Comparison of ENCODE assay signal across 13 cellular contexts in the genomic region with DNA sequence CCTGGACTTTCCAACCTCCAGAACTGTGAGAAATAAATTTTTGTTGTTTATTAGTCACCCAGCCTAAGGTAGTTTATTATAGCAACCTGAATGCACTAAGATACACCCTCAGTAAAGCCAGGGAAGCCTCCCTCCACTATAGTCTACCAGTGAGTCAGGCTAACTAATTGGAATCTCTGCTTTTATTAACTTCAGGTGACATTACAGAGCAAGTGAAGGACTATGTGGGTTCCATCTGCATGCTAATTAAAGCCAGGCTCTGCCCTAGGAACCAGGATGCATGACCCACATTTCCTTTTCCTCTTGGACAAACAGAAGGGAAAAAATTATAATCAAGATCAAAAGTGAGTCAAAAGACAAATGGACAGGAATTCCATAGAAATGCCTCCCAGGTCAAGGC.
"Had no signal": no experiment of that assay in that cellular context is flagged by ENCODE, and none has a peak within 500 bp of the region (broad histone marks: within the 10 kb centered on the region; RNA-seq: fewer than 3 reads in every experiment).

No MANE protein-coding gene starts in this region.

- ATAC-seq: activated CD8-positive, alpha-beta T cell treated with anti-CD3 and anti-CD28 coated beads for 36 hours; gastroesophageal sphincter had no signal

- H3K4me3 Mint-ChIP-seq: activated CD4-positive, alpha-beta T cell treated with anti-CD3 and anti-CD28 coated beads for 36 hours; activated CD8-positive, alpha-beta T cell treated with anti-CD3 and anti-CD28 coated beads for 36 hours had no signal

- DNase-seq: activated CD4-positive, alpha-beta T cell treated with anti-CD3 and anti-CD28 coated beads for 36 hours; activated CD8-positive, alpha-beta memory T cell treated with anti-CD3 and anti-CD28 coated beads, Interleukin-2, amount 50 U/mL, for 4 hours; activated CD8-positive, alpha-beta T cell treated with anti-CD3 and anti-CD28 coated beads for 36 hours; activated naive CD4-positive, alpha-beta T cell; effector memory CD4-positive, alpha-beta T cell; islet precursor cell; left ventricle myocardium inferior; stimulated activated CD4-positive, alpha-beta T cell treated with anti-CD3 and anti-CD28 coated beads, Interleukin-15, amount 100 ng/mL, for 24 hours; stimulated activated CD4-positive, alpha-beta T cell treated with anti-CD3 and anti-CD28 coated beads, Interleukin-4, amount 100 ng/mL, for 4 hours; T1000 had no signal

- H3K27ac Mint-ChIP-seq: activated CD4-positive, alpha-beta T cell treated with anti-CD3 and anti-CD28 coated beads for 36 hours; activated CD8-positive, alpha-beta T cell treated with anti-CD3 and anti-CD28 coated beads for 36 hours had no signal

- H3K4me1 ChIP-seq: gastroesophageal sphincter, left ventricle myocardium inferior had no signal

- H3K27ac ChIP-seq: coronary artery, gastroesophageal sphincter, left ventricle myocardium inferior, VCaP had no signal

- H3K27me3 ChIP-seq: gastroesophageal sphincter had no signal

- H3K27me3 Mint-ChIP-seq: activated CD4-positive, alpha-beta T cell treated with anti-CD3 and anti-CD28 coated beads for 36 hours; activated CD8-positive, alpha-beta T cell treated with anti-CD3 and anti-CD28 coated beads for 36 hours had no signal

- H3K36me3 ChIP-seq: gastroesophageal sphincter, left ventricle myocardium inferior had no signal

- H3K4me3 ChIP-seq: coronary artery, gastroesophageal sphincter, left ventricle myocardium inferior had no signal
